In the genomic region with DNA sequence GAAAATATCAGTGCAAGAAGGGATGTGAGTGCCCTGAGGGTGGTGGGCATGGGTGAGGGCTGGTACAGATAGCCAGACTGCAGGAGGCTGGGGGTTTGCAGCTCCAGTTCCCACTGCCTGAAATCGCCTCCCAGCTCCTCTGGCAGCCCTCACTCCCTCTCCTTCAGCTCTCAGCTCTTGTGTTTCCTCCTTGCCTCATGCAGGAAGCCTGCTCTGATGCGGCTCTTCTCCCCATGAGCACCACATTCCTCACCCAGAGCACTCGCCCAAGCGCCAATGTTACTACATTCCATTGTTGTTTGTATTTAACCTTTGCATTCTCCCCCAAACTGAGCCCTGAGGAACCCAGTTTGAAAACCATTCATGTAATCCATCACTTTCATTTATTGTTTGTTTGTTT, we compare ENCODE assay signal across 6 cellular contexts. TPM values are rescaled to one million over a fixed set of nuclear protein-coding genes. Genes with fewer than 3 reads are reported as not detected.
"Had no signal": no experiment of that assay in that cellular context is flagged by ENCODE, and none has a peak within 500 bp of the region (broad histone marks: within the 10 kb centered on the region; RNA-seq: fewer than 3 reads in every experiment).

No MANE protein-coding gene starts in this region.

RNA-seq across cellular contexts. Expression of gene RIMBP3B, which starts 7.7 kb away (rescaled TPM):
- total RNA-seq: PC-3, PC-9, Peyer's patch, Right ventricle myocardium superior, RPMI7951 had no signal
- polyA plus RNA-seq: SK-N-SH had no signal
